ENCODE assay signal across 1 cellular context in the genomic region with DNA sequence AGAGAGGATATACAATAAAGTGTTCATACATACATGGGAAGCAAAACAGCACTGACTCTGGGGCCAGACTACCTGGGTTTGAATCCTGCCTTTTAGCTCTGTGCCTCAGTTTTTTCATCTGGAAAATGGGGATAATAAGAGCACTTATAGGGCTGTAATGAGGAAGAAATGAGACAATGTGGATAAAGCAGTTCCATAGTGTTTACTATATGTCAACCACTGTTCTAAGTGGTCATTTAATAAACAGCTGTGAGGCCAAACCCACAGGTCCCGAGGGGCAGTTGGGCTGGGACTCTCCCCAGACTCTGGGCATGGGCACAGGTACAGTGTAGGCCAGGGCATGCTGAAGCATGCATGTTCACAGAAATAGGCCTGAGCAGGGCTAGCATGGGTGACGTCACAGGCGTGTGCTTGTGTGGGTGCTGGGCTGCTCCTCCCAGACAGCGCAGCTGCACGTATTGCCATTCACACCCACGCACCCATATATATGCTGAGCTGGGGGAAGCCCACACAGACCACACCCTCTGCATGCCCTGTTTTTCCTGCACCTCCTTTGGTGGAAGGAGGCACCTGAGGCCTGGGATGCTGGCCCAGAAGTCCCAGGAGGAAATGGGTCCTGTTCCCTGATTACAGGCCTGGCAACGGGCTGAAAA.
TF ChIP-seq lines count a peak whose summit lies in the region.

No MANE protein-coding gene starts in this region.

TF ChIP-seq in GM12878, 131 proteins besides CTCF, POLR2A, EP300 and RAD21 (continued from another document):
- TF ChIP-seq, protein P1, sequence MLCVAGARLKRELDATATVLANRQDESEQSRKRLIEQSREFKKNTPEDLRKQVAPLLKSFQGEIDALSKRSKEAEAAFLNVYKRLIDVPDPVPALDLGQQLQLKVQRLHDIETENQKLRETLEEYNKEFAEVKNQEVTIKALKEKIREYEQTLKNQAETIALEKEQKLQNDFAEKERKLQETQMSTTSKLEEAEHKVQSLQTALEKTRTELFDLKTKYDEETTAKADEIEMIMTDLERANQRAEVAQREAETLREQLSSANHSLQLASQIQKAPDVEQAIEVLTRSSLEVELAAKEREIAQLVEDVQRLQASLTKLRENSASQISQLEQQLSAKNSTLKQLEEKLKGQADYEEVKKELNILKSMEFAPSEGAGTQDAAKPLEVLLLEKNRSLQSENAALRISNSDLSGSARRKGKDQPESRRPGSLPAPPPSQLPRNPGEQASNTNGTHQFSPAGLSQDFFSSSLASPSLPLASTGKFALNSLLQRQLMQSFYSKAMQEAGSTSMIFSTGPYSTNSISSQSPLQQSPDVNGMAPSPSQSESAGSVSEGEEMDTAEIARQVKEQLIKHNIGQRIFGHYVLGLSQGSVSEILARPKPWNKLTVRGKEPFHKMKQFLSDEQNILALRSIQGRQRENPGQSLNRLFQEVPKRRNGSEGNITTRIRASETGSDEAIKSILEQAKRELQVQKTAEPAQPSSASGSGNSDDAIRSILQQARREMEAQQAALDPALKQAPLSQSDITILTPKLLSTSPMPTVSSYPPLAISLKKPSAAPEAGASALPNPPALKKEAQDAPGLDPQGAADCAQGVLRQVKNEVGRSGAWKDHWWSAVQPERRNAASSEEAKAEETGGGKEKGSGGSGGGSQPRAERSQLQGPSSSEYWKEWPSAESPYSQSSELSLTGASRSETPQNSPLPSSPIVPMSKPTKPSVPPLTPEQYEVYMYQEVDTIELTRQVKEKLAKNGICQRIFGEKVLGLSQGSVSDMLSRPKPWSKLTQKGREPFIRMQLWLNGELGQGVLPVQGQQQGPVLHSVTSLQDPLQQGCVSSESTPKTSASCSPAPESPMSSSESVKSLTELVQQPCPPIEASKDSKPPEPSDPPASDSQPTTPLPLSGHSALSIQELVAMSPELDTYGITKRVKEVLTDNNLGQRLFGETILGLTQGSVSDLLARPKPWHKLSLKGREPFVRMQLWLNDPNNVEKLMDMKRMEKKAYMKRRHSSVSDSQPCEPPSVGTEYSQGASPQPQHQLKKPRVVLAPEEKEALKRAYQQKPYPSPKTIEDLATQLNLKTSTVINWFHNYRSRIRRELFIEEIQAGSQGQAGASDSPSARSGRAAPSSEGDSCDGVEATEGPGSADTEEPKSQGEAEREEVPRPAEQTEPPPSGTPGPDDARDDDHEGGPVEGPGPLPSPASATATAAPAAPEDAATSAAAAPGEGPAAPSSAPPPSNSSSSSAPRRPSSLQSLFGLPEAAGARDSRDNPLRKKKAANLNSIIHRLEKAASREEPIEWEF (IDR thresholded peaks at IDR 0.05; ENCODE audit: insufficient replicate concordance, low read depth, low read length) = peak; percentile 36
- TF ChIP-seq MXI1 (IDR thresholded peaks at IDR 0.05; ENCODE audit: low read depth, low read length) = peak; percentile 89
- no peak for TF ChIP-seq CBX5 (IDR thresholded peaks at IDR 0.05; ENCODE audit: low read depth)
- TF ChIP-seq FOXM1 (IDR thresholded peaks at IDR 0.05; ENCODE audit: low read depth, low read length) = no peak
- no peak for TF ChIP-seq PML (IDR thresholded peaks at IDR 0.05; ENCODE audit: low read length)
- TF ChIP-seq ATF7 (IDR thresholded peaks at IDR 0.05; ENCODE audit: low read depth) = peak; percentile 99
- TF ChIP-seq SP1 (IDR thresholded peaks at IDR 0.05; ENCODE audit: low read depth, low read length) = peak; percentile 90
- peak; percentile 36; the same call in 1 of the 2 replicates for TF ChIP-seq HCFC1 (IDR thresholded peaks at IDR 0.05; ENCODE audit: low read length)
- TF ChIP-seq STAT3 (IDR thresholded peaks at IDR 0.05; ENCODE audit: low read depth, low read length) = no peak
- TF ChIP-seq GABPA (IDR thresholded peaks at IDR 0.05; ENCODE audit: low read depth) = no peak
- TF ChIP-seq NR2C2 (IDR thresholded peaks at IDR 0.05; ENCODE audit: borderline replicate concordance, control insufficient read depth, insufficient read length, low read depth) = no peak
- TF ChIP-seq, protein P2, sequence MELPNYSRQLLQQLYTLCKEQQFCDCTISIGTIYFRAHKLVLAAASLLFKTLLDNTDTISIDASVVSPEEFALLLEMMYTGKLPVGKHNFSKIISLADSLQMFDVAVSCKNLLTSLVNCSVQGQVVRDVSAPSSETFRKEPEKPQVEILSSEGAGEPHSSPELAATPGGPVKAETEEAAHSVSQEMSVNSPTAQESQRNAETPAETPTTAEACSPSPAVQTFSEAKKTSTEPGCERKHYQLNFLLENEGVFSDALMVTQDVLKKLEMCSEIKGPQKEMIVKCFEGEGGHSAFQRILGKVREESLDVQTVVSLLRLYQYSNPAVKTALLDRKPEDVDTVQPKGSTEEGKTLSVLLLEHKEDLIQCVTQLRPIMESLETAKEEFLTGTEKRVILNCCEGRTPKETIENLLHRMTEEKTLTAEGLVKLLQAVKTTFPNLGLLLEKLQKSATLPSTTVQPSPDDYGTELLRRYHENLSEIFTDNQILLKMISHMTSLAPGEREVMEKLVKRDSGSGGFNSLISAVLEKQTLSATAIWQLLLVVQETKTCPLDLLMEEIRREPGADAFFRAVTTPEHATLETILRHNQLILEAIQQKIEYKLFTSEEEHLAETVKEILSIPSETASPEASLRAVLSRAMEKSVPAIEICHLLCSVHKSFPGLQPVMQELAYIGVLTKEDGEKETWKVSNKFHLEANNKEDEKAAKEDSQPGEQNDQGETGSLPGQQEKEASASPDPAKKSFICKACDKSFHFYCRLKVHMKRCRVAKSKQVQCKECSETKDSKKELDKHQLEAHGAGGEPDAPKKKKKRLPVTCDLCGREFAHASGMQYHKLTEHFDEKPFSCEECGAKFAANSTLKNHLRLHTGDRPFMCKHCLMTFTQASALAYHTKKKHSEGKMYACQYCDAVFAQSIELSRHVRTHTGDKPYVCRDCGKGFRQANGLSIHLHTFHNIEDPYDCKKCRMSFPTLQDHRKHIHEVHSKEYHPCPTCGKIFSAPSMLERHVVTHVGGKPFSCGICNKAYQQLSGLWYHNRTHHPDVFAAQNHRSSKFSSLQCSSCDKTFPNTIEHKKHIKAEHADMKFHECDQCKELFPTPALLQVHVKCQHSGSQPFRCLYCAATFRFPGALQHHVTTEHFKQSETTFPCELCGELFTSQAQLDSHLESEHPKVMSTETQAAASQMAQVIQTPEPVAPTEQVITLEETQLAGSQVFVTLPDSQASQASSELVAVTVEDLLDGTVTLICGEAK (IDR thresholded peaks at IDR 0.05; ENCODE audit: borderline replicate concordance) = no peak; the same call in 1 of the 2 replicates
- peak; percentile 63 for TF ChIP-seq ZBED1 (IDR thresholded peaks at IDR 0.05; ENCODE audit: borderline replicate concordance)
- peak; percentile 95 for TF ChIP-seq CREB1 (IDR thresholded peaks at IDR 0.05; ENCODE audit: low read depth)
- TF ChIP-seq CREM (IDR thresholded peaks at IDR 0.05; ENCODE audit: low read depth) = peak; percentile 97
- TF ChIP-seq, protein P3, sequence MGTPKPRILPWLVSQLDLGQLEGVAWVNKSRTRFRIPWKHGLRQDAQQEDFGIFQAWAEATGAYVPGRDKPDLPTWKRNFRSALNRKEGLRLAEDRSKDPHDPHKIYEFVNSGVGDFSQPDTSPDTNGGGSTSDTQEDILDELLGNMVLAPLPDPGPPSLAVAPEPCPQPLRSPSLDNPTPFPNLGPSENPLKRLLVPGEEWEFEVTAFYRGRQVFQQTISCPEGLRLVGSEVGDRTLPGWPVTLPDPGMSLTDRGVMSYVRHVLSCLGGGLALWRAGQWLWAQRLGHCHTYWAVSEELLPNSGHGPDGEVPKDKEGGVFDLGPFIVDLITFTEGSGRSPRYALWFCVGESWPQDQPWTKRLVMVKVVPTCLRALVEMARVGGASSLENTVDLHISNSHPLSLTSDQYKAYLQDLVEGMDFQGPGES (IDR thresholded peaks at IDR 0.05) = no peak
TF ChIP-seq in GM12878: peak in this region for 63.
